15 cellular contexts compared by ENCODE assay signal in the genomic region with DNA sequence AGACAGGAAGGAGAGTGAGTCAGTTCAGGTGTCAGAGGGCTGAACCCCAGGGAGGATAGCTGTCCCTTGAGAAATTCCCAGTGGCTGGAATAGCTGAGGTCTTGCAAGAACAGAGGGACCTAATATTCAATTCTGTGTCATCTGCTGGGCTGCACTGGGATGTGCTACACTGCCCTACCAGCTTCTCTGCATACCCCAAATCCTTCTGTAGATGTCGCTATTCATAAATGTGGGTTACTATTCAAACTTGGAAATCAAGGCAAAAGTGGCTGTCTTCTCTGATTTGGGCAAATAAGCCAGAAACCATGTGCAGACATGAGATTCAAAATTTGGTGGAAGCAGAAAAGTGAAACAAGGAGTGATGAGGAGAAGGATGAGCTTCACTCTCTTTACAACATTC. TPM values are rescaled to one million over a fixed set of nuclear protein-coding genes. Genes with fewer than 3 reads are reported as not detected.
DNase-seq lines count a peak whose midpoint lies in the region; ATAC-seq and TF ChIP-seq lines count a peak whose summit lies in the region.
"Had no signal": no experiment of that assay in that cellular context is flagged by ENCODE, and none has a peak within 500 bp of the region (broad histone marks: within the 10 kb centered on the region; RNA-seq: fewer than 3 reads in every experiment).

No MANE protein-coding gene starts in this region.

- DNase-seq in A673 (ENCODE audit: low spot score) (peak; percentile 50), GM12864 (ENCODE audit: low read depth) (no peak), SK-N-SH (no peak), endothelial cell (ENCODE audit: low spot score) (no peak), NCI-H1105 treated with DMSO at 0.1 percent for 48 hours (lab: John Stamatoyannopoulos, UW) (no peak), head of caudate nucleus (no peak), SK-N-DZ (ENCODE audit: low spot score) (no peak)
- DNase-seq: colonic mucosa, heart right ventricle, NCI-H187 had no signal

- no peak for TF ChIP-seq EP300 in SK-N-SH (IDR thresholded peaks at IDR 0.05; ENCODE audit: borderline replicate concordance in 1 of 2, low read depth in 1 of 2, low read length in 1 of 2)

- H3K4me3 ChIP-seq in A673 (ENCODE audit: low read depth, low read length, poor library complexity, severe bottlenecking) (no peak overlapping the region), GM12864 (ENCODE audit: low read depth, low read length) (no peak overlapping the region), SK-N-SH (ENCODE audit: low read depth in 2 of 2, low read length in 1 of 2) (no peak overlapping the region)
- H3K4me3 ChIP-seq: colonic mucosa, heart right ventricle, prostate gland, suprapubic skin had no signal

- 31% methylated on average over 1 of the region's 1 CpG for WGBS in SK-N-SH (ENCODE audit: low lambda C conversion rate)

- no peak overlapping the region for H3K4me3 Mint-ChIP-seq in endothelial cell (ENCODE audit: unreplicated experiment)
- H3K4me3 Mint-ChIP-seq: CD14-positive monocyte had no signal

- no peak overlapping the region for H3K9ac ChIP-seq in SK-N-SH

- peaks cover 13% of the 10 kb centered on the region for H3K4me1 Mint-ChIP-seq in endothelial cell (ENCODE audit: unreplicated experiment)

- H3K36me3 ChIP-seq in A673 (ENCODE audit: insufficient read depth, low read length, poor library complexity, severe bottlenecking): no peaks in the 10 kb centered on the region
- H3K36me3 ChIP-seq in SK-N-SH (replicated peaks in 1 of 2; ENCODE audit: control insufficient read depth in 1 of 2, insufficient read depth in 2 of 2, low read length in 1 of 2): no peaks in the 10 kb centered on the region
- H3K36me3 ChIP-seq: colonic mucosa, prostate gland, suprapubic skin had no signal

- POLR2A ChIA-PET in A673 (lab: Charles Lee; ENCODE audit: low non-redundant PET): no interaction called here
- POLR2A ChIA-PET in SK-N-SH (lab: Yijun Ruan, JAX): no interaction called here

- TF ChIP-seq CTCF in A673 (conservative IDR thresholded peaks at IDR 0.05; ENCODE audit: low read depth, low read length) (peak; percentile 68), GM12864 (IDR thresholded peaks at IDR 0.05; ENCODE audit: low read depth, low read length, missing control alignments) (peak; percentile 26), SK-N-SH (IDR thresholded peaks at IDR 0.05) (peak; percentile 55), endothelial cell (IDR thresholded peaks at IDR 0.05; ENCODE audit: unreplicated experiment) (peak; percentile 28)

- H3K9me3 ChIP-seq in A673 (ENCODE audit: low read depth, low read length, poor library complexity, severe bottlenecking): no peaks in the 10 kb centered on the region
- no peaks in the 10 kb centered on the region for H3K9me3 ChIP-seq in SK-N-SH
- H3K9me3 ChIP-seq: colonic mucosa, heart right ventricle, prostate gland, suprapubic skin had no signal

- peaks cover 5% of the 10 kb centered on the region for H3K4me1 ChIP-seq in A673 (ENCODE audit: insufficient read depth, low read length, poor library complexity, severe bottlenecking)
- H3K4me1 ChIP-seq in SK-N-SH (ENCODE audit: control insufficient read depth in 1 of 2, insufficient read depth in 2 of 2, low read depth in 1 of 2, low read length in 1 of 2): peaks cover 0 to 12% of the 10 kb centered on the region in 2 experiments; a peak in 3 of 4 replicates
- H3K4me1 ChIP-seq: colonic mucosa, prostate gland had no signal

- no peak overlapping the region for H3K4me2 ChIP-seq in SK-N-SH

- H4K20me1 ChIP-seq in SK-N-SH (ENCODE audit: insufficient read depth): no peaks in the 10 kb centered on the region

- H3K9me2 ChIP-seq in SK-N-SH: no peaks in the 10 kb centered on the region

- intact Hi-C loops in A673 (cut with micrococcal nuclease; ENCODE audit: unreplicated experiment) (loop anchor here (1.0 to 10.0 kb wide), 2 partner anchors 100 to 621 kb away; no protein-coding TSS in a partner anchor), head of caudate nucleus (cut with DNase I) (loop anchor here (5.0 kb wide), 1 partner anchor 232 kb away; a partner anchor contains a TSS)

- no peak overlapping the region for H2AFZ ChIP-seq in SK-N-SH (ENCODE audit: low read depth)

- no TSS peak for BruUV-seq in A673 (replicated peaks; lab: Mats Ljungman, UMichigan)

- no peaks in the 10 kb centered on the region for H3K9me3 Mint-ChIP-seq in endothelial cell (ENCODE audit: unreplicated experiment)
- H3K9me3 Mint-ChIP-seq: CD14-positive monocyte had no signal

- CTCF ChIA-PET in A673 (lab: Charles Lee) (interaction anchor here (1.9 kb wide), 1 partner anchor 100 kb away, joined by 20 read pairs; no protein-coding TSS in a partner anchor), SK-N-SH (lab: Yijun Ruan, JAX) (interaction anchor here (0.7 to 5.0 kb wide), 12 partner anchors 10 to 611 kb away, joined by 3 to 31 read pairs (median 5); a partner anchor contains a TSS)

- H3K27ac ChIP-seq in A673 (ENCODE audit: low read depth, low read length, poor library complexity, severe bottlenecking): no peak overlapping the region
- H3K27ac ChIP-seq in SK-N-SH (ENCODE audit: low read depth in 2 of 2, low read length in 1 of 2): no peak overlapping the region
- H3K27ac ChIP-seq: colonic mucosa, heart right ventricle, prostate gland, suprapubic skin had no signal

- H3F3A ChIP-seq in SK-N-SH (replicated peaks; ENCODE audit: insufficient read depth): no peaks in the 10 kb centered on the region

- no peak for TF ChIP-seq RAD21 in SK-N-SH (IDR thresholded peaks at IDR 0.05; ENCODE audit: low read length)

- no peak for ATAC-seq in HG03520 (IDR thresholded peaks at IDR 0.05; ENCODE audit: unreplicated experiment)
- ATAC-seq: heart right ventricle had no signal

- no peaks in the 10 kb centered on the region for H3K36me3 Mint-ChIP-seq in endothelial cell (ENCODE audit: low read depth, unreplicated experiment)

- H3K27me3 Mint-ChIP-seq in endothelial cell (ENCODE audit: unreplicated experiment): peaks cover 5% of the 10 kb centered on the region

- no peaks in the 10 kb centered on the region for H3K79me2 ChIP-seq in SK-N-SH (ENCODE audit: insufficient read depth)

- H3K27ac Mint-ChIP-seq in endothelial cell (ENCODE audit: unreplicated experiment): no peak overlapping the region

- no peaks in the 10 kb centered on the region for H3K27me3 ChIP-seq in A673 (replicated peaks; ENCODE audit: insufficient read depth, low read depth, low read length, poor library complexity)
- H3K27me3 ChIP-seq in SK-N-SH (ENCODE audit: insufficient read depth): no peaks in the 10 kb centered on the region; the same call in 1 of the 2 replicates
- H3K27me3 ChIP-seq: colonic mucosa, suprapubic skin had no signal

TF ChIP-seq in SK-N-SH, 30 proteins besides CTCF, POLR2A, EP300 and RAD21:
- no peak for TF ChIP-seq GATA2 (CRISPR knock-in tag; IDR thresholded peaks at IDR 0.05)
- peak; percentile 30; the same call in 1 of the 2 replicates for TF ChIP-seq SMC3 (IDR thresholded peaks at IDR 0.05; ENCODE audit: low read depth, low read length)
- TF ChIP-seq FOXM1 (IDR thresholded peaks at IDR 0.05; ENCODE audit: low read depth): no peak
- TF ChIP-seq, protein P1, sequence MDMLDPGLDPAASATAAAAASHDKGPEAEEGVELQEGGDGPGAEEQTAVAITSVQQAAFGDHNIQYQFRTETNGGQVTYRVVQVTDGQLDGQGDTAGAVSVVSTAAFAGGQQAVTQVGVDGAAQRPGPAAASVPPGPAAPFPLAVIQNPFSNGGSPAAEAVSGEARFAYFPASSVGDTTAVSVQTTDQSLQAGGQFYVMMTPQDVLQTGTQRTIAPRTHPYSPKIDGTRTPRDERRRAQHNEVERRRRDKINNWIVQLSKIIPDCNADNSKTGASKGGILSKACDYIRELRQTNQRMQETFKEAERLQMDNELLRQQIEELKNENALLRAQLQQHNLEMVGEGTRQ (IDR thresholded peaks at IDR 0.05; ENCODE audit: borderline replicate concordance, low read depth, low read length): no peak

RNA-seq across cellular contexts. Expression of a gene that starts 16.3 kb away (rescaled TPM):
- total RNA-seq in A673 (2021) (not detected in 2 replicates), endothelial cell (ENCODE audit: unreplicated experiment) (not detected)
- not detected in 2 replicates for polyA plus RNA-seq in SK-N-SH (2012; rRNA removed)
- not detected in 2 replicates for polyA plus RNA-seq in SK-N-SH (2012; cell fraction: cytosol; rRNA removed)
- polyA plus RNA-seq in SK-N-SH (2012; cell fraction: nucleus; rRNA removed): not detected in 2 replicates
- not detected in 2 replicates for polyA plus RNA-seq in SK-N-DZ (2014; cell fraction: cytosol; rRNA removed)
- polyA plus RNA-seq in SK-N-DZ (2014; cell fraction: nucleus; rRNA removed): not detected in 2 replicates
- total RNA-seq: lung microvascular endothelial cell had no signal
